In genomic region chr7:95511716-95512260, GRCh38 we compare ENCODE assay signal across 8 cellular contexts. TPM values are rescaled to one million over a fixed set of nuclear protein-coding genes. Genes with fewer than 3 reads are reported as not detected.
DNase-seq lines count a peak whose midpoint lies in the region; ATAC-seq and TF ChIP-seq lines count a peak whose summit lies in the region.

No MANE protein-coding gene starts in this region.

- H3K27me3 Mint-ChIP-seq in CD4-positive, alpha-beta T cell: no peaks in the 10 kb centered on the region
- H3K27me3 Mint-ChIP-seq in endodermal cell (ENCODE audit: insufficient read depth): no peaks in the 10 kb centered on the region
- no peaks in the 10 kb centered on the region for H3K27me3 Mint-ChIP-seq in mesothelial cell of epicardium (ENCODE audit: low read depth)

- CTCF ChIA-PET in CD4-positive, alpha-beta T cell (lab: Charles Lee): interaction anchor here (1.0 to 1.4 kb wide), 2 partner anchors 17 to 20 kb away, joined by 3 to 4 read pairs; no protein-coding TSS in a partner anchor

- H3K36me3 ChIP-seq in endodermal cell (ENCODE audit: control insufficient read depth, insufficient read depth, low read length): no peaks in the 10 kb centered on the region

- peak in 6 of 10 experiments; percentile 1 to 27 (median 12) for DNase-seq in CD4-positive, alpha-beta T cell
- DNase-seq in NCI-H2227 treated with DMSO at 0.1 percent for 48 hours (lab: John Stamatoyannopoulos, UW): peak; percentile 81
- DNase-seq in activated CD4-positive, alpha-beta T cell treated with anti-CD3 and anti-CD28 coated beads, Interleukin-2, amount 50 U/mL, for 1 hour: peak; percentile 21
- DNase-seq in endodermal cell: peak; percentile 89
- DNase-seq in mesothelial cell of epicardium (ENCODE audit: low spot score in 2 of 2, unreplicated experiment in 2 of 2): peak in 1 of 2 experiments; percentile 52
- DNase-seq in stimulated activated CD8-positive, alpha-beta memory T cell treated with anti-CD3 and anti-CD28 coated beads, Interleukin-7, amount 100 ng/mL, for 1 hour (ENCODE audit: low read depth in 2 of 2): peak; percentile 5 to 6

- H3K36me3 Mint-ChIP-seq in CD4-positive, alpha-beta T cell (ENCODE audit: low read depth): no peaks in the 10 kb centered on the region
- H3K36me3 Mint-ChIP-seq in endodermal cell (ENCODE audit: low read depth) (no peaks in the 10 kb centered on the region), mesothelial cell of epicardium (no peaks in the 10 kb centered on the region)

- intact Hi-C loops in CD4-positive, alpha-beta T cell (cut with DNase I, micrococcal nuclease): loop anchor here (5.0 kb wide), 1 partner anchor 181 kb away; no protein-coding TSS in a partner anchor

- H3K4me3 Mint-ChIP-seq in CD4-positive, alpha-beta T cell: no peak overlapping the region
- H3K4me3 Mint-ChIP-seq in endodermal cell (no peak overlapping the region), mesothelial cell of epicardium (no peak overlapping the region)

- no peak overlapping the region for H3K27ac Mint-ChIP-seq in CD4-positive, alpha-beta T cell
- H3K27ac Mint-ChIP-seq in endodermal cell (peak overlapping the region; percentile 71), mesothelial cell of epicardium (no peak overlapping the region)

- no peak overlapping the region for H3K4me3 ChIP-seq in endodermal cell (ENCODE audit: low read length)

- POLR2A ChIA-PET in CD4-positive, alpha-beta T cell (lab: Charles Lee): no interaction called here

- H3K27me3 ChIP-seq in CD4-positive, alpha-beta T cell (ENCODE audit: control insufficient read depth, insufficient read depth, low read length): no peaks in the 10 kb centered on the region
- no peaks in the 10 kb centered on the region for H3K27me3 ChIP-seq in endodermal cell (ENCODE audit: control insufficient read depth, insufficient read depth, low read length, poor library complexity, severe bottlenecking)

- peak; percentile 69 for TF ChIP-seq CTCF in CD4-positive, alpha-beta T cell (IDR thresholded peaks at IDR 0.05)
- peak; percentile 94 for TF ChIP-seq CTCF in endodermal cell (conservative IDR thresholded peaks at IDR 0.05)
- peak; percentile 78 for TF ChIP-seq CTCF in mesothelial cell of epicardium (IDR thresholded peaks at IDR 0.05; ENCODE audit: unreplicated experiment)

- H3K27ac ChIP-seq in CD4-positive, alpha-beta T cell (ENCODE audit: low read depth, low read length): no peak overlapping the region
- no peak overlapping the region for H3K27ac ChIP-seq in endodermal cell (ENCODE audit: low read depth, low read length)

- 48 to 49% methylated on average over 2 to 6 of the region's 6 CpGs for WGBS in endodermal cell (ENCODE audit: insufficient coverage in 1 of 2, insufficient read length in 1 of 2), 2 experiments

- H3K9ac ChIP-seq in endodermal cell (ENCODE audit: extremely low read depth, low read length, poor library complexity, severe bottlenecking): no peak overlapping the region

- H3K9me3 Mint-ChIP-seq in CD4-positive, alpha-beta T cell: no peaks in the 10 kb centered on the region
- no peaks in the 10 kb centered on the region for H3K9me3 Mint-ChIP-seq in endodermal cell
- no peaks in the 10 kb centered on the region for H3K9me3 Mint-ChIP-seq in mesothelial cell of epicardium

- H3K4me1 Mint-ChIP-seq in CD4-positive, alpha-beta T cell (ENCODE audit: low read depth): no peaks in the 10 kb centered on the region
- no peaks in the 10 kb centered on the region for H3K4me1 Mint-ChIP-seq in endodermal cell
- H3K4me1 Mint-ChIP-seq in mesothelial cell of epicardium: no peaks in the 10 kb centered on the region

- peak; percentile 46 for ATAC-seq in CD4-positive, alpha-beta T cell (ENCODE audit: poor library complexity)
- ATAC-seq in GM19025 (IDR thresholded peaks at IDR 0.05; ENCODE audit: low read depth, unreplicated experiment) (peak; percentile 87), HG03139 (IDR thresholded peaks at IDR 0.05; ENCODE audit: unreplicated experiment) (peak; percentile 81)

- no peaks in the 10 kb centered on the region for H3K4me1 ChIP-seq in endodermal cell (ENCODE audit: control insufficient read depth, insufficient read depth, low read length)

- no peaks in the 10 kb centered on the region for H3K9me3 ChIP-seq in CD4-positive, alpha-beta T cell (ENCODE audit: control insufficient read depth, low read length)
- no peaks in the 10 kb centered on the region for H3K9me3 ChIP-seq in endodermal cell (ENCODE audit: control insufficient read depth, low read length)

RNA-seq across cellular contexts. Expression of gene ASB4, which starts 26.0 kb away (rescaled TPM):
- total RNA-seq in CD4-positive, alpha-beta T cell: not detected
- total RNA-seq in endodermal cell (not detected), mesothelial cell of epicardium (0.07 to 0.29 TPM (median 0.09 TPM) in 3 replicates)
- 0.21 TPM for polyA plus RNA-seq in endodermal cell (2013, experiment 1 of 2)
- 0.17 TPM for polyA plus RNA-seq in endodermal cell (2013, experiment 2 of 2)
